18 cellular contexts compared by ENCODE assay signal in the genomic region with DNA sequence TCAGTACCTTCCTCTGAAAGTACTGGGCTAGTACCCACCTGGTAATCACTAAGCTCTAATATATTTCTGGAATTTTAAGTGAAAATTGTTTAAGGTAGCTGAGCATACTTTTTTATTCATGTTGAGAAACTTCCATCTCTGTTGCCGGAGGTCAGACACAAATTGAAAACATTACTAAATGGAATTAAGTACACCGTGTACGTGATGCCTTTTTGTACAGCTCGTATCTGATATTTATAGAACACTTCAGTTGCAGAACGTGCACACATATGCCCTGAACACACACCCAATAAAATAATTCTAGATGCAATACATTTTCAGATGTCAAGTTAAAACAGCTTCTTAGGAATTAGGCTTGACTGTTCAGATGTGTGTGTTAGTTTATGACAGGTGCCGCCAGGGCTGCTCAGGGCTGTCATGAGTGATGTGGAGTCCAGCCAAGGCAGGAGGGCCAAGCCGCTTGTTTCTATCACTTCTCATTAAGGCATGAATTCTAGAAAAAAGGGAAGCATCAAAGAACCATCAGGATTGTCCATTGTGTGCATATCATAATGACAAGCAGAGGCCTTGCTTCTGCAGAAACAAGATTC.
DNase-seq lines count a peak whose midpoint lies in the region; ATAC-seq and TF ChIP-seq lines count a peak whose summit lies in the region.
"Had no signal": no experiment of that assay in that cellular context is flagged by ENCODE, and none has a peak within 500 bp of the region (broad histone marks: within the 10 kb centered on the region; RNA-seq: fewer than 3 reads in every experiment).

No MANE protein-coding gene starts in this region.

- peaks cover 33% of the 10 kb centered on the region for H3K4me1 ChIP-seq in left ventricle myocardium inferior
- peaks cover 10 to 29% of the 10 kb centered on the region in 2 donors for H3K4me1 ChIP-seq in gastrocnemius medialis

- intact Hi-C loops in Right ventricle myocardium inferior (cut with DNase I): loop anchor here (1.0 to 2.0 kb wide), 2 partner anchors 15 to 22 kb away; no protein-coding TSS in a partner anchor
- intact Hi-C loops in cardiac septum (cut with DNase I): no loop called here
- intact Hi-C loops in left ventricle myocardium inferior (cut with micrococcal nuclease): no loop called here
- intact Hi-C loops in gastrocnemius medialis (cut with DNase I; ENCODE audit: low total_unique reads): no loop called here

- in situ Hi-C loops in gastrocnemius medialis (cut with MboI; ENCODE audit: low sequenced_read_pairs in 4 of 4): no loop called here

- H3K9me3 ChIP-seq in left ventricle myocardium inferior (replicated peaks) (no peaks in the 10 kb centered on the region), gastrocnemius medialis (no peaks in the 10 kb centered on the region)

- no peak for TF ChIP-seq CTCF in VCaP (conservative IDR thresholded peaks at IDR 0.05)
- no peak for TF ChIP-seq CTCF in left ventricle myocardium inferior (IDR thresholded peaks at IDR 0.05; ENCODE audit: borderline replicate concordance)
- no peak for TF ChIP-seq CTCF in gastrocnemius medialis (IDR thresholded peaks at IDR 0.05 in 4 of 5, conservative IDR thresholded peaks at IDR 0.05 in 1 of 5)
- no peak for TF ChIP-seq CTCF in RWPE1 (conservative IDR thresholded peaks at IDR 0.05; ENCODE audit: low read depth)

- no peak overlapping the region for H3K4me3 ChIP-seq in left ventricle myocardium inferior
- no peak overlapping the region for H3K4me3 ChIP-seq in gastrocnemius medialis
- H3K4me3 ChIP-seq: BLaER1 treated with 17β-estradiol and CSF1 and Interleukin-3, amounts not matched to agents 10 nM and 100 nM; GM12878; PC-9; SK-N-MC had no signal

- no peak for DNase-seq in Right ventricle myocardium inferior (ENCODE audit: missing footprints)
- DNase-seq in cardiac septum (ENCODE audit: low spot score): no peak
- no peak for DNase-seq in left ventricle myocardium inferior
- no peak for DNase-seq in gastrocnemius medialis
- no peak for DNase-seq in RWPE1 (ENCODE audit: low spot score)
- no peak for DNase-seq in A172 (ENCODE audit: low spot score)
- DNase-seq: GDM1, NCI-H1105 treated with DMSO at 0.1 percent for 48 hours, NCI-H1694 treated with DMSO at 0.1 percent for 48 hours, NCI-H345, NCI-H526, PC-9 had no signal

- peak; percentile 53 for ATAC-seq in Right ventricle myocardium inferior
- peak; percentile 79 to 93 for ATAC-seq in gastrocnemius medialis
- no peak for ATAC-seq in GM19328 (IDR thresholded peaks at IDR 0.05; ENCODE audit: unreplicated experiment)
- ATAC-seq: GM12878, HepG2 had no signal

- no peaks in the 10 kb centered on the region for H3K36me3 ChIP-seq in left ventricle myocardium inferior
- H3K36me3 ChIP-seq in gastrocnemius medialis: peaks cover 0 to 9% of the 10 kb centered on the region in 2 donors

- POLR2A ChIA-PET in RWPE1 (lab: Yijun Ruan, JAX; ENCODE audit: low non-redundant PET): no interaction called here

- CTCF ChIA-PET in RWPE1 (lab: Yijun Ruan, JAX): no interaction called here

- H3K27ac ChIP-seq in VCaP (peak overlapping the region; percentile 9; the same call in 1 of the 2 replicates), left ventricle myocardium inferior (replicated peaks) (peak overlapping the region; percentile 66), gastrocnemius medialis (peak overlapping the region; percentile 47 to 84 (median 55)), RWPE1 (no peak overlapping the region)
- H3K27ac ChIP-seq: BLaER1 treated with 17β-estradiol and CSF1 and Interleukin-3, amounts not matched to agents 10 nM and 100 nM; PC-9; SK-N-MC had no signal

- TF ChIP-seq POLR2A in gastrocnemius medialis (IDR thresholded peaks at IDR 0.05): no peak

- H3K27me3 ChIP-seq in left ventricle myocardium inferior (ENCODE audit: low read depth) (no peaks in the 10 kb centered on the region), gastrocnemius medialis (no peaks in the 10 kb centered on the region)
- H3K27me3 ChIP-seq: BLaER1 treated with 17β-estradiol and CSF1 and Interleukin-3, amounts not matched to agents 10 nM and 100 nM had no signal
